Comparison of ENCODE assay signal across 9 cellular contexts in genomic region chr6:75893058-75893775, GRCh38.
DNase-seq lines count a peak whose midpoint lies in the region; ATAC-seq and TF ChIP-seq lines count a peak whose summit lies in the region.
"Had no signal": no experiment of that assay in that cellular context is flagged by ENCODE, and none has a peak within 500 bp of the region (broad histone marks: within the 10 kb centered on the region; RNA-seq: fewer than 3 reads in every experiment).

No MANE protein-coding gene starts in this region.

- no peaks in the 10 kb centered on the region for H3K9me3 Mint-ChIP-seq in activated CD8-positive, alpha-beta T cell treated with anti-CD3 and anti-CD28 coated beads for 36 hours
- no peaks in the 10 kb centered on the region for H3K9me3 Mint-ChIP-seq in activated CD8-positive, alpha-beta T cell treated with anti-CD3 and anti-CD28 coated beads, Interleukin-2, amount 10 ng/mL, durations not matched to agents 7 days and 5 days (ENCODE audit: insufficient read depth)
- H3K9me3 Mint-ChIP-seq: dendritic cell treated with granulocyte-macrophage colony-stimulating factor and Interleukin-4, amounts not matched to agents 40 ng/mL and 50 ng/mL, for 4 days had no signal

- H3K36me3 Mint-ChIP-seq in activated CD8-positive, alpha-beta T cell treated with anti-CD3 and anti-CD28 coated beads for 36 hours (ENCODE audit: low read depth): no peaks in the 10 kb centered on the region
- no peaks in the 10 kb centered on the region for H3K36me3 Mint-ChIP-seq in activated CD8-positive, alpha-beta T cell treated with anti-CD3 and anti-CD28 coated beads, Interleukin-2, amount 10 ng/mL, durations not matched to agents 7 days and 5 days (ENCODE audit: low read depth)

- no peaks in the 10 kb centered on the region for H3K27me3 ChIP-seq in parathyroid adenoma (ENCODE audit: control insufficient read depth, insufficient read depth, low read length)

- H3K4me3 ChIP-seq in HFF-Myc (replicated peaks; ENCODE audit: low read depth, low read length) (no peak overlapping the region), fibroblast of mammary gland (ENCODE audit: control insufficient read depth, low read depth, low read length) (no peak overlapping the region), parathyroid adenoma (ENCODE audit: low read depth, low read length) (no peak overlapping the region)

- CTCF ChIA-PET in activated CD8-positive, alpha-beta T cell treated with anti-CD3 and anti-CD28 coated beads for 36 hours (lab: Charles Lee): interaction anchor here (0.6 to 3.9 kb wide), 33 partner anchors 8 to 1565 kb away, joined by 3 to 29 read pairs (median 4); no protein-coding TSS in a partner anchor
- CTCF ChIA-PET in activated CD8-positive, alpha-beta T cell treated with anti-CD3 and anti-CD28 coated beads, Interleukin-2, amount 10 ng/mL, durations not matched to agents 7 days and 5 days (lab: Charles Lee): interaction anchor here (0.6 to 2.6 kb wide), 28 partner anchors 8 to 1564 kb away, joined by 3 to 27 read pairs (median 4); no protein-coding TSS in a partner anchor

- no peak overlapping the region for H3K4me3 Mint-ChIP-seq in activated CD8-positive, alpha-beta T cell treated with anti-CD3 and anti-CD28 coated beads for 36 hours
- no peak overlapping the region for H3K4me3 Mint-ChIP-seq in activated CD8-positive, alpha-beta T cell treated with anti-CD3 and anti-CD28 coated beads, Interleukin-2, amount 10 ng/mL, durations not matched to agents 7 days and 5 days
- H3K4me3 Mint-ChIP-seq: dendritic cell treated with granulocyte-macrophage colony-stimulating factor and Interleukin-4, amounts not matched to agents 40 ng/mL and 50 ng/mL, for 4 days had no signal

- H3K4me1 Mint-ChIP-seq in activated CD8-positive, alpha-beta T cell treated with anti-CD3 and anti-CD28 coated beads for 36 hours (ENCODE audit: low read depth): peaks cover 2% of the 10 kb centered on the region
- H3K4me1 Mint-ChIP-seq in activated CD8-positive, alpha-beta T cell treated with anti-CD3 and anti-CD28 coated beads, Interleukin-2, amount 10 ng/mL, durations not matched to agents 7 days and 5 days (ENCODE audit: low read depth): no peaks in the 10 kb centered on the region

- no peaks in the 10 kb centered on the region for H3K27me3 Mint-ChIP-seq in activated CD8-positive, alpha-beta T cell treated with anti-CD3 and anti-CD28 coated beads for 36 hours
- H3K27me3 Mint-ChIP-seq in activated CD8-positive, alpha-beta T cell treated with anti-CD3 and anti-CD28 coated beads, Interleukin-2, amount 10 ng/mL, durations not matched to agents 7 days and 5 days (ENCODE audit: low read depth): no peaks in the 10 kb centered on the region
- H3K27me3 Mint-ChIP-seq: dendritic cell treated with granulocyte-macrophage colony-stimulating factor and Interleukin-4, amounts not matched to agents 40 ng/mL and 50 ng/mL, for 4 days had no signal

- intact Hi-C loops in activated CD8-positive, alpha-beta T cell treated with anti-CD3 and anti-CD28 coated beads for 36 hours (cut with micrococcal nuclease): loop anchor here (5.0 kb wide), 1 partner anchor 1564 kb away; no protein-coding TSS in a partner anchor

- no peak overlapping the region for H3K4me2 ChIP-seq in parathyroid adenoma (ENCODE audit: low read length)

- peak; percentile 77 for TF ChIP-seq CTCF in activated CD8-positive, alpha-beta T cell treated with anti-CD3 and anti-CD28 coated beads for 36 hours (IDR thresholded peaks at IDR 0.05)
- TF ChIP-seq CTCF in HFF-Myc (IDR thresholded peaks at IDR 0.05; ENCODE audit: low read depth, low read length, missing control alignments) (peak; percentile 47), fibroblast of mammary gland (conservative IDR thresholded peaks at IDR 0.05; ENCODE audit: control insufficient read depth, insufficient read depth, low read depth, low read length) (peak; percentile 69), parathyroid adenoma (IDR thresholded peaks at IDR 0.05) (peak; percentile 78)

- POLR2A ChIA-PET in activated CD8-positive, alpha-beta T cell treated with anti-CD3 and anti-CD28 coated beads for 36 hours (lab: Charles Lee): no interaction called here
- POLR2A ChIA-PET in activated CD8-positive, alpha-beta T cell treated with anti-CD3 and anti-CD28 coated beads, Interleukin-2, amount 10 ng/mL, durations not matched to agents 7 days and 5 days (lab: Charles Lee): no interaction called here

- H3K27ac ChIP-seq in parathyroid adenoma: no peak overlapping the region

- H3K9ac ChIP-seq in parathyroid adenoma: no peak overlapping the region

- no peak overlapping the region for H3K27ac Mint-ChIP-seq in activated CD8-positive, alpha-beta T cell treated with anti-CD3 and anti-CD28 coated beads for 36 hours
- H3K27ac Mint-ChIP-seq in activated CD8-positive, alpha-beta T cell treated with anti-CD3 and anti-CD28 coated beads, Interleukin-2, amount 10 ng/mL, durations not matched to agents 7 days and 5 days: no peak overlapping the region
- H3K27ac Mint-ChIP-seq: dendritic cell treated with granulocyte-macrophage colony-stimulating factor and Interleukin-4, amounts not matched to agents 40 ng/mL and 50 ng/mL, for 4 days had no signal

- no peaks in the 10 kb centered on the region for H3K4me1 ChIP-seq in parathyroid adenoma

- DNase-seq in activated CD8-positive, alpha-beta T cell treated with anti-CD3 and anti-CD28 coated beads for 36 hours: no peak
- no peak for DNase-seq in activated CD8-positive, alpha-beta T cell treated with anti-CD3 and anti-CD28 coated beads, Interleukin-2, amount 10 ng/mL, durations not matched to agents 7 days and 5 days
- DNase-seq in HFF-Myc (ENCODE audit: extremely low read depth, low read depth) (peak; percentile 76), NAMALWA (ENCODE audit: low spot score) (peak; percentile 75), SK-N-DZ (ENCODE audit: low spot score) (peak; percentile 65), fibroblast of mammary gland (ENCODE audit: low read depth) (peak; percentile 84), activated T-cell treated with anti-CD3 and anti-CD28 coated beads for 4 hours (no peak)

- peak; percentile 37 for ATAC-seq in activated CD8-positive, alpha-beta T cell treated with anti-CD3 and anti-CD28 coated beads for 36 hours
- no peak for ATAC-seq in activated CD8-positive, alpha-beta T cell treated with anti-CD3 and anti-CD28 coated beads, Interleukin-2, amount 10 ng/mL, durations not matched to agents 7 days and 5 days

- H2AFZ ChIP-seq in parathyroid adenoma: no peak overlapping the region

- H3K79me2 ChIP-seq in parathyroid adenoma: no peaks in the 10 kb centered on the region

- H3K9me3 ChIP-seq in parathyroid adenoma (ENCODE audit: control insufficient read depth, low read length): no peaks in the 10 kb centered on the region

- no peaks in the 10 kb centered on the region for H3K36me3 ChIP-seq in parathyroid adenoma (ENCODE audit: control insufficient read depth, insufficient read depth, low read length)

Comparison
In these comparisons a context has a peak if more than half of its experiments do, and no peak if none do; other contexts are left out.
1. DNase-seq: peak in HFF-Myc (single experiment), NAMALWA (single experiment), SK-N-DZ (single experiment) and fibroblast of mammary gland (single experiment); none in activated CD8-positive, alpha-beta T cell treated with anti-CD3 and anti-CD28 coated beads for 36 hours (single experiment), activated CD8-positive, alpha-beta T cell treated with anti-CD3 and anti-CD28 coated beads, Interleukin-2, amount 10 ng/mL, durations not matched to agents 7 days and 5 days (single experiment) and activated T-cell treated with anti-CD3 and anti-CD28 coated beads for 4 hours (single experiment).
2. Peak in every context shown above with its lines, with median percentiles within 50 percentile points of each other: CTCF ChIP-seq.